ENCODE assay signal across 1 cellular context in the genomic region with DNA sequence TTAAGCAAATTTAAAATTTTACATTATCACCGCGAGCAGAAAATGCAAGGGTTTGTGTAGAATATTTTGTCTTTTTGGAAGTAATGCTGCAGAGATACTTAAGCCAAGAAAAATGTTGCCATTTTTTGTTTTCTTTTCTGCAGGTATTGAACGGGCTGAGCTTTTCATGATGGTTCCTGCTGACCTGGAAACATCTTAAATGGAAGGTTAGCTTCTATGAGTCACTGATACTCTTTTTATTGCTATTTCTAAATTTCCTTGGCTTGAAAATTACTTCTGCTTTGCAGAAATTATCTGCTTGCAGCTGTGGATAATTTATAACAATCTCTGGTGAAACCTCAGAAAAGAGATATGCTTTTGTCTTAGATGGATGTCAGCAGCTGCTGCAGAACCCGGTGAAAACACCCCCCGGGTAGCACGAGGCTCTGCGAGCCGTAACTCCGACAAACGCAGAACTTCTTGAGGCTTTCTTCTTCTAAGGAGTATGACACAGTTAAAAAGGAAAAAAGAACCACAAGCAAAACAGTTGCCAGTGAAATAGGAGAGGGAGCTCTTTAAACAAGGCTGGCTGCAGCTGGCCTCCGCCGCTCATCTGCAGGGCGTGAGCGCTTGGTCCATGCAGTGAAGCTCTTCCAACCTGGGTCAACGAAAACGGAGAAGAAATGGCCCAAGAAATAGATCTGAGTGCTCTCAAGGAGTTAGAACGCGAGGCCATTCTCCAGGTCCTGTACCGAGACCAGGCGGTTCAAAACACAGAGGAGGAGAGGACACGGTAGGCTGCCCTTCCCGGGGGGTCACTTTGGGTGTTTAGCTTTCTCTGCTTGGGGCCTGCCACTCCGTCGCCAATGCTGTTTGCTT.
TF ChIP-seq lines count a peak whose summit lies in the region.

No MANE protein-coding gene starts in this region.

TF ChIP-seq in WTC11, 78 proteins besides CTCF, POLR2A, EP300 and RAD21 (continued from another document):
- TF ChIP-seq ZNF281 (CRISPR knock-in tag; IDR thresholded peaks at IDR 0.05) (no peak), TP53 (CRISPR knock-in tag; IDR thresholded peaks at IDR 0.05) (no peak)
